ENCODE assay signal across 26 cellular contexts in genomic region chr5:116787570-116787969, GRCh38.
"Had no signal": no experiment of that assay in that cellular context is flagged by ENCODE, and none has a peak within 500 bp of the region (broad histone marks: within the 10 kb centered on the region; RNA-seq: fewer than 3 reads in every experiment).

No MANE protein-coding gene starts in this region.

- H3K4me1 ChIP-seq: SJCRH30 had no signal

- H3K4me2 ChIP-seq: KMS-11 had no signal

- H3K27me3 ChIP-seq: SJCRH30 had no signal

- H3K36me3 ChIP-seq: SJCRH30 had no signal

- H3K9ac ChIP-seq: KMS-11 had no signal

- H3K27ac ChIP-seq: HL-60, KMS-11, SJCRH30 had no signal

- DNase-seq: Kasumi-1; MM.1S; NCI-H1092 treated with DMSO at 0.1 percent for 48 hours; NCI-H1436; NCI-H187; NCI-H2029; NCI-H2081 treated with DMSO at 0.1 percent for 48 hours; NCI-H2171; NCI-H226; NCI-H446; NCI-H510A; NCI-H524 treated with DMSO at 0.1 percent for 48 hours; NCI-H69; NCI-H774; NK-92 treated with Interleukin-12 subunit alpha and Interleukin-12 subunit beta, amount 100 ng/mL, for 24 hours; PC-3; SHP77 treated with DMSO at 0.1 percent for 48 hours; SJCRH30; T-helper 1 cell; T-helper 17 cell had no signal

- H3K4me3 ChIP-seq: K562, SJCRH30 had no signal

- ATAC-seq: K562, Panc1, PC-3, Right ventricle myocardium inferior, SK-N-SH treated with all-trans-retinoic acid at 6 μM for 48 hours, T-helper 17 cell had no signal
